In the genomic region with DNA sequence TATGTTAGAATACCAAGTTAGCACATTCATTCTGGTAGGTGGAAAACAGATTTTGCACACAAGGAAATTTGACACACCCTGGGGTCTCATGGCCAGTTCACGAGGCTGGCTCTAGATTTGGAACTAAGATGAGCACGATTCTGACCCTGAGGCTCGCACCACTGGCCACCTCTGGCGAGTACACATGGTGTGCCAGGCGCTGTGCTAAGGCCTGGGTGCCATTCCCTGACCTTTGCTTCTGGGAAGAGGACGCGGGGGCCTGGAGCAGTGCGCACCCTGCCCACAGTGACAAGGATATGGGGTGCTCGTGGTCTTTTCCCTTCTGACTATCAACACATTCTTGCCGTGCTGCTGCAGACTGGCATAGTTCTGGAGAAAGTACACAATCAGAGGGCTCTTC, we compare ENCODE assay signal across 10 cellular contexts. TPM values are rescaled to one million over a fixed set of nuclear protein-coding genes. Genes with fewer than 3 reads are reported as not detected.
"Had no signal": no experiment of that assay in that cellular context is flagged by ENCODE, and none has a peak within 500 bp of the region (broad histone marks: within the 10 kb centered on the region; RNA-seq: fewer than 3 reads in every experiment).

No MANE protein-coding gene starts in this region.

- H3K27ac ChIP-seq: GM23248, HL-60 had no signal

- H3K9ac ChIP-seq: GM23248 had no signal

- DNase-seq: GM23248, GOT3, H7, HFFc6 had no signal

- H3K27ac Mint-ChIP-seq: HFFc6 had no signal

- H3K4me1 ChIP-seq: HAP-1 had no signal

- H3K4me3 ChIP-seq: GM23248, HAP-1, K562 had no signal

- H3K9me3 ChIP-seq: HAP-1 had no signal

- H3K36me3 ChIP-seq: HAP-1 had no signal

- H3K4me3 Mint-ChIP-seq: HFFc6 had no signal

- H3K9me3 Mint-ChIP-seq: HFFc6 had no signal

- ATAC-seq: HCT116, HepG2, K562 had no signal

- H2AFZ ChIP-seq: GM23248 had no signal

RNA-seq across cellular contexts. Expression of gene DMC1, which starts 29.5 kb away (rescaled TPM):
- polyA plus RNA-seq: HepG2 had no signal

RNA-seq across cellular contexts. Expression of gene FAM227A, which starts 56.7 kb away (rescaled TPM):
- total RNA-seq: HT1080 had no signal
